1 cellular context compared by ENCODE assay signal in genomic region chr2:55050133-55050994, GRCh38.
TF ChIP-seq lines count a peak whose summit lies in the region.

A gene with protein sequence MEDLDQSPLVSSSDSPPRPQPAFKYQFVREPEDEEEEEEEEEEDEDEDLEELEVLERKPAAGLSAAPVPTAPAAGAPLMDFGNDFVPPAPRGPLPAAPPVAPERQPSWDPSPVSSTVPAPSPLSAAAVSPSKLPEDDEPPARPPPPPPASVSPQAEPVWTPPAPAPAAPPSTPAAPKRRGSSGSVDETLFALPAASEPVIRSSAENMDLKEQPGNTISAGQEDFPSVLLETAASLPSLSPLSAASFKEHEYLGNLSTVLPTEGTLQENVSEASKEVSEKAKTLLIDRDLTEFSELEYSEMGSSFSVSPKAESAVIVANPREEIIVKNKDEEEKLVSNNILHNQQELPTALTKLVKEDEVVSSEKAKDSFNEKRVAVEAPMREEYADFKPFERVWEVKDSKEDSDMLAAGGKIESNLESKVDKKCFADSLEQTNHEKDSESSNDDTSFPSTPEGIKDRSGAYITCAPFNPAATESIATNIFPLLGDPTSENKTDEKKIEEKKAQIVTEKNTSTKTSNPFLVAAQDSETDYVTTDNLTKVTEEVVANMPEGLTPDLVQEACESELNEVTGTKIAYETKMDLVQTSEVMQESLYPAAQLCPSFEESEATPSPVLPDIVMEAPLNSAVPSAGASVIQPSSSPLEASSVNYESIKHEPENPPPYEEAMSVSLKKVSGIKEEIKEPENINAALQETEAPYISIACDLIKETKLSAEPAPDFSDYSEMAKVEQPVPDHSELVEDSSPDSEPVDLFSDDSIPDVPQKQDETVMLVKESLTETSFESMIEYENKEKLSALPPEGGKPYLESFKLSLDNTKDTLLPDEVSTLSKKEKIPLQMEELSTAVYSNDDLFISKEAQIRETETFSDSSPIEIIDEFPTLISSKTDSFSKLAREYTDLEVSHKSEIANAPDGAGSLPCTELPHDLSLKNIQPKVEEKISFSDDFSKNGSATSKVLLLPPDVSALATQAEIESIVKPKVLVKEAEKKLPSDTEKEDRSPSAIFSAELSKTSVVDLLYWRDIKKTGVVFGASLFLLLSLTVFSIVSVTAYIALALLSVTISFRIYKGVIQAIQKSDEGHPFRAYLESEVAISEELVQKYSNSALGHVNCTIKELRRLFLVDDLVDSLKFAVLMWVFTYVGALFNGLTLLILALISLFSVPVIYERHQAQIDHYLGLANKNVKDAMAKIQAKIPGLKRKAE (minus strand): TSS chr2:55050451. CDS start chr2:55050300, 151 bp downstream.

TF ChIP-seq in K562, 482 proteins besides CTCF, POLR2A, EP300 and RAD21 (continued from another document and continues in another):
- TF ChIP-seq POLR2AphosphoS5 (IDR thresholded peaks at IDR 0.05; ENCODE audit: control insufficient read depth, insufficient read depth, low read depth, low read length) (peak; percentile 84), NR2C1 (IDR thresholded peaks at IDR 0.05) (no peak), NR2C1 (tag; IDR thresholded peaks at IDR 0.05) (no peak), TAF7 (tag; IDR thresholded peaks at IDR 0.05) (peak; percentile 82), ARHGAP35 (IDR thresholded peaks at IDR 0.05; ENCODE audit: partially characterized antibody) (no peak), ZNF696 (CRISPR knock-in tag; conservative IDR thresholded peaks at IDR 0.05) (no peak), EWSR1 (IDR thresholded peaks at IDR 0.05; ENCODE audit: borderline replicate concordance, low read depth, partially characterized antibody) (no peak), ZNF134 (CRISPR knock-in tag; conservative IDR thresholded peaks at IDR 0.05) (peak; percentile 66; the same call in 1 of the 2 replicates), MAZ (CRISPR knock-in tag; conservative IDR thresholded peaks at IDR 0.05 in 1 of 2, IDR thresholded peaks at IDR 0.05 in 1 of 2) (peak; percentile 91 to 95), XRCC5 (IDR thresholded peaks at IDR 0.05; ENCODE audit: low read depth, low read length) (peak; percentile 75; the same call in 1 of the 2 replicates), NR1H2 (CRISPR knock-in tag; IDR thresholded peaks at IDR 0.05) (no peak), MEF2A (IDR thresholded peaks at IDR 0.05; ENCODE audit: control insufficient read depth, low read depth, low read length) (no peak), DPF2 (IDR thresholded peaks at IDR 0.05) (peak; percentile 35; the same call in 1 of the 2 replicates), ZNF311 (CRISPR knock-in tag; IDR thresholded peaks at IDR 0.05) (no peak), OTX1 (CRISPR knock-in tag; IDR thresholded peaks at IDR 0.05) (peak; percentile 64), POLR3G (IDR thresholded peaks at IDR 0.05; ENCODE audit: extremely low read depth, insufficient read length, insufficient replicate concordance) (no peak), KHSRP (IDR thresholded peaks at IDR 0.05) (no peak), FOXP4 (CRISPR knock-in tag; IDR thresholded peaks at IDR 0.05; ENCODE audit: borderline replicate concordance) (no peak), ZNF507 (tag; conservative IDR thresholded peaks at IDR 0.05) (no peak), ZC3H4 (CRISPR knock-in tag; IDR thresholded peaks at IDR 0.05; ENCODE audit: borderline replicate concordance) (peak; percentile 98; the same call in 1 of the 2 replicates), DNMT1 (IDR thresholded peaks at IDR 0.05) (no peak), MLLT1 (IDR thresholded peaks at IDR 0.05) (peak; percentile 91 to 96), CCNT2 (IDR thresholded peaks at IDR 0.05; ENCODE audit: borderline replicate concordance, extremely low read depth, insufficient read length, low read depth, low read length) (peak; percentile 82), GABPB2 (CRISPR knock-in tag; conservative IDR thresholded peaks at IDR 0.05) (no peak), ZNF165 (CRISPR knock-in tag; IDR thresholded peaks at IDR 0.05; ENCODE audit: borderline replicate concordance) (no peak), HNRNPK (IDR thresholded peaks at IDR 0.05; ENCODE audit: low read depth, low read length, poor library complexity, severe bottlenecking) (no peak), NUFIP1 (IDR thresholded peaks at IDR 0.05; ENCODE audit: partially characterized antibody) (no peak), RBM15 (IDR thresholded peaks at IDR 0.05; ENCODE audit: insufficient read depth, low read length) (no peak), PKNOX1 (IDR thresholded peaks at IDR 0.05) (peak; percentile 99), CHD4 (IDR thresholded peaks at IDR 0.05; ENCODE audit: insufficient read depth, insufficient replicate concordance, low read depth, low read length, poor library complexity, severe bottlenecking) (no peak), ZNF778 (CRISPR knock-in tag; IDR thresholded peaks at IDR 0.05) (no peak), NR4A1 (CRISPR knock-in tag; IDR thresholded peaks at IDR 0.05) (no peak), NR4A1 (tag; IDR thresholded peaks at IDR 0.05) (peak; percentile 66; the same call in 1 of the 2 replicates), ZNF444 (CRISPR knock-in tag; IDR thresholded peaks at IDR 0.05) (no peak), ZBTB2 (IDR thresholded peaks at IDR 0.05) (0 out of 2 replicates have a peak, but pooled peaks have one; percentile 15)
- TF ChIP-seq, protein P1, sequence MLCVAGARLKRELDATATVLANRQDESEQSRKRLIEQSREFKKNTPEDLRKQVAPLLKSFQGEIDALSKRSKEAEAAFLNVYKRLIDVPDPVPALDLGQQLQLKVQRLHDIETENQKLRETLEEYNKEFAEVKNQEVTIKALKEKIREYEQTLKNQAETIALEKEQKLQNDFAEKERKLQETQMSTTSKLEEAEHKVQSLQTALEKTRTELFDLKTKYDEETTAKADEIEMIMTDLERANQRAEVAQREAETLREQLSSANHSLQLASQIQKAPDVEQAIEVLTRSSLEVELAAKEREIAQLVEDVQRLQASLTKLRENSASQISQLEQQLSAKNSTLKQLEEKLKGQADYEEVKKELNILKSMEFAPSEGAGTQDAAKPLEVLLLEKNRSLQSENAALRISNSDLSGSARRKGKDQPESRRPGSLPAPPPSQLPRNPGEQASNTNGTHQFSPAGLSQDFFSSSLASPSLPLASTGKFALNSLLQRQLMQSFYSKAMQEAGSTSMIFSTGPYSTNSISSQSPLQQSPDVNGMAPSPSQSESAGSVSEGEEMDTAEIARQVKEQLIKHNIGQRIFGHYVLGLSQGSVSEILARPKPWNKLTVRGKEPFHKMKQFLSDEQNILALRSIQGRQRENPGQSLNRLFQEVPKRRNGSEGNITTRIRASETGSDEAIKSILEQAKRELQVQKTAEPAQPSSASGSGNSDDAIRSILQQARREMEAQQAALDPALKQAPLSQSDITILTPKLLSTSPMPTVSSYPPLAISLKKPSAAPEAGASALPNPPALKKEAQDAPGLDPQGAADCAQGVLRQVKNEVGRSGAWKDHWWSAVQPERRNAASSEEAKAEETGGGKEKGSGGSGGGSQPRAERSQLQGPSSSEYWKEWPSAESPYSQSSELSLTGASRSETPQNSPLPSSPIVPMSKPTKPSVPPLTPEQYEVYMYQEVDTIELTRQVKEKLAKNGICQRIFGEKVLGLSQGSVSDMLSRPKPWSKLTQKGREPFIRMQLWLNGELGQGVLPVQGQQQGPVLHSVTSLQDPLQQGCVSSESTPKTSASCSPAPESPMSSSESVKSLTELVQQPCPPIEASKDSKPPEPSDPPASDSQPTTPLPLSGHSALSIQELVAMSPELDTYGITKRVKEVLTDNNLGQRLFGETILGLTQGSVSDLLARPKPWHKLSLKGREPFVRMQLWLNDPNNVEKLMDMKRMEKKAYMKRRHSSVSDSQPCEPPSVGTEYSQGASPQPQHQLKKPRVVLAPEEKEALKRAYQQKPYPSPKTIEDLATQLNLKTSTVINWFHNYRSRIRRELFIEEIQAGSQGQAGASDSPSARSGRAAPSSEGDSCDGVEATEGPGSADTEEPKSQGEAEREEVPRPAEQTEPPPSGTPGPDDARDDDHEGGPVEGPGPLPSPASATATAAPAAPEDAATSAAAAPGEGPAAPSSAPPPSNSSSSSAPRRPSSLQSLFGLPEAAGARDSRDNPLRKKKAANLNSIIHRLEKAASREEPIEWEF (CRISPR knock-in tag; IDR thresholded peaks at IDR 0.05), result no peak
- TF ChIP-seq, protein P2, sequence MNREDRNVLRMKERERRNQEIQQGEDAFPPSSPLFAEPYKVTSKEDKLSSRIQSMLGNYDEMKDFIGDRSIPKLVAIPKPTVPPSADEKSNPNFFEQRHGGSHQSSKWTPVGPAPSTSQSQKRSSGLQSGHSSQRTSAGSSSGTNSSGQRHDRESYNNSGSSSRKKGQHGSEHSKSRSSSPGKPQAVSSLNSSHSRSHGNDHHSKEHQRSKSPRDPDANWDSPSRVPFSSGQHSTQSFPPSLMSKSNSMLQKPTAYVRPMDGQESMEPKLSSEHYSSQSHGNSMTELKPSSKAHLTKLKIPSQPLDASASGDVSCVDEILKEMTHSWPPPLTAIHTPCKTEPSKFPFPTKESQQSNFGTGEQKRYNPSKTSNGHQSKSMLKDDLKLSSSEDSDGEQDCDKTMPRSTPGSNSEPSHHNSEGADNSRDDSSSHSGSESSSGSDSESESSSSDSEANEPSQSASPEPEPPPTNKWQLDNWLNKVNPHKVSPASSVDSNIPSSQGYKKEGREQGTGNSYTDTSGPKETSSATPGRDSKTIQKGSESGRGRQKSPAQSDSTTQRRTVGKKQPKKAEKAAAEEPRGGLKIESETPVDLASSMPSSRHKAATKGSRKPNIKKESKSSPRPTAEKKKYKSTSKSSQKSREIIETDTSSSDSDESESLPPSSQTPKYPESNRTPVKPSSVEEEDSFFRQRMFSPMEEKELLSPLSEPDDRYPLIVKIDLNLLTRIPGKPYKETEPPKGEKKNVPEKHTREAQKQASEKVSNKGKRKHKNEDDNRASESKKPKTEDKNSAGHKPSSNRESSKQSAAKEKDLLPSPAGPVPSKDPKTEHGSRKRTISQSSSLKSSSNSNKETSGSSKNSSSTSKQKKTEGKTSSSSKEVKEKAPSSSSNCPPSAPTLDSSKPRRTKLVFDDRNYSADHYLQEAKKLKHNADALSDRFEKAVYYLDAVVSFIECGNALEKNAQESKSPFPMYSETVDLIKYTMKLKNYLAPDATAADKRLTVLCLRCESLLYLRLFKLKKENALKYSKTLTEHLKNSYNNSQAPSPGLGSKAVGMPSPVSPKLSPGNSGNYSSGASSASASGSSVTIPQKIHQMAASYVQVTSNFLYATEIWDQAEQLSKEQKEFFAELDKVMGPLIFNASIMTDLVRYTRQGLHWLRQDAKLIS (CRISPR knock-in tag; IDR thresholded peaks at IDR 0.05), result peak; percentile 68; the same call in 1 of the 2 replicates
- TF ChIP-seq, protein P3, sequence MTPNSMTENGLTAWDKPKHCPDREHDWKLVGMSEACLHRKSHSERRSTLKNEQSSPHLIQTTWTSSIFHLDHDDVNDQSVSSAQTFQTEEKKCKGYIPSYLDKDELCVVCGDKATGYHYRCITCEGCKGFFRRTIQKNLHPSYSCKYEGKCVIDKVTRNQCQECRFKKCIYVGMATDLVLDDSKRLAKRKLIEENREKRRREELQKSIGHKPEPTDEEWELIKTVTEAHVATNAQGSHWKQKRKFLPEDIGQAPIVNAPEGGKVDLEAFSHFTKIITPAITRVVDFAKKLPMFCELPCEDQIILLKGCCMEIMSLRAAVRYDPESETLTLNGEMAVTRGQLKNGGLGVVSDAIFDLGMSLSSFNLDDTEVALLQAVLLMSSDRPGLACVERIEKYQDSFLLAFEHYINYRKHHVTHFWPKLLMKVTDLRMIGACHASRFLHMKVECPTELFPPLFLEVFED (CRISPR knock-in tag; conservative IDR thresholded peaks at IDR 0.05), result no peak; the same call in 1 of the 2 replicates
